In genomic region chr2:98946875-98947274, GRCh38 we compare ENCODE assay signal across 24 cellular contexts. TPM values are rescaled to one million over a fixed set of nuclear protein-coding genes. Genes with fewer than 3 reads are reported as not detected.
"Had no signal": no experiment of that assay in that cellular context is flagged by ENCODE, and none has a peak within 500 bp of the region (broad histone marks: within the 10 kb centered on the region; RNA-seq: fewer than 3 reads in every experiment).

No MANE protein-coding gene starts in this region.

- H3K27ac ChIP-seq: coronary artery, heart right ventricle, left ventricle myocardium inferior, lower lobe of right lung, parathyroid adenoma, prostate gland, right lobe of liver, spleen, tibial artery, upper lobe of left lung, uterus had no signal

- H3K4me3 ChIP-seq: coronary artery, heart right ventricle, left ventricle myocardium inferior, lower lobe of right lung, prostate gland, right lobe of liver, spleen, tibial artery, upper lobe of left lung, uterus had no signal

- H3K9ac ChIP-seq: parathyroid adenoma had no signal

- DNase-seq: effector CD8-positive, alpha-beta T cell; heart right ventricle; immature natural killer cell; kidney; left cardiac atrium; left ventricle myocardium inferior; lower lobe of right lung; midbrain; naive B cell; retina; right lobe of liver; spleen; stimulated activated CD4-positive, alpha-beta T cell treated with anti-CD3 and anti-CD28 coated beads, Interleukin-15, amount 100 ng/mL, for 24 hours; stimulated activated CD4-positive, alpha-beta T cell treated with anti-CD3 and anti-CD28 coated beads, Interleukin-1b, Interleukin-23, amount 100 ng/mL, for 48 hours; stimulated activated CD4-positive, alpha-beta T cell treated with anti-CD3 and anti-CD28 coated beads, Interleukin-4, amount 100 ng/mL, for 4 hours; stimulated activated naive B cell treated with anti-CD40 and anti-IgM and Interleukin-4, amounts not matched to agents 10 μg/mL and 1 μg/mL and 100 μg/mL, for 72 hours; stimulated activated naive CD8-positive, alpha-beta T cell treated with anti-CD3 and anti-CD28 coated beads, Interleukin-15, amount 100 ng/mL, for 72 hours; tibial artery; upper lobe of left lung; uterus had no signal

- H3K27me3 ChIP-seq: right lobe of liver, tibial artery, upper lobe of left lung, uterus had no signal

- H2AFZ ChIP-seq: parathyroid adenoma had no signal

- H3K4me1 ChIP-seq: heart right ventricle, left ventricle myocardium inferior, lower lobe of right lung, parathyroid adenoma, prostate gland, right lobe of liver, spleen, tibial artery, upper lobe of left lung, uterus had no signal

- H3K9me3 ChIP-seq: heart right ventricle, left ventricle myocardium inferior, lower lobe of right lung, prostate gland, right lobe of liver, spleen, tibial artery, upper lobe of left lung, uterus had no signal

- H3K36me3 ChIP-seq: heart right ventricle, left ventricle myocardium inferior, lower lobe of right lung, prostate gland, right lobe of liver, spleen, tibial artery, upper lobe of left lung, uterus had no signal

RNA-seq across cellular contexts. Expression of gene CRACDL, which starts 10.8 kb away (rescaled TPM):
- total RNA-seq: fibroblast of lung had no signal
- polyA plus RNA-seq: fibroblast of lung had no signal
